Comparison of ENCODE assay signal across 35 cellular contexts in the genomic region with DNA sequence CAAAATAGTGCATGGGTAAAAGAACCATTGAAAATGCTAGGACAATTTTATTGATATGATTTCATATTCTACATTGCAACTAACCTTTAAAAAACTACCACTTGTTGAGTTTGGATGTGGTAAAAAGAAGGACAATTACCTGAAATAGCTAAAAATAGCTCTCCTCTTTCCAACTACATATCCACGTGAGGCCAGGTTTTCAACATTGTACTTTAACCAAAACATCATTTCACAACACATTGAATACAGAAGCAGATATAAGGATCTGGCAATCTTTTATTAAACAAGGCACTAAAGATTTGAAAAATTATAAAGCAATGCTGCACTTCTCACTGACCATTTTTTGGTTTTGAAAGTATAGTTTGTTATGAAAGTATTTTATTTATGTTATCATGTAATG.
"Had no signal": no experiment of that assay in that cellular context is flagged by ENCODE, and none has a peak within 500 bp of the region (broad histone marks: within the 10 kb centered on the region; RNA-seq: fewer than 3 reads in every experiment).

No MANE protein-coding gene starts in this region.

- H3K9me3 ChIP-seq: MG63 had no signal

- H3K36me3 ChIP-seq: MG63 had no signal

- H3K27me3 ChIP-seq: MG63 had no signal

- H3K4me3 ChIP-seq: MG63 had no signal

- DNase-seq: Karpas-422, Kasumi-1, MG63, MM.1S, MV-4-11, NCI-H1048, NCI-H1092, NCI-H1092 treated with DMSO at 0.1 percent for 48 hours, NCI-H1105, NCI-H1105 treated with DMSO at 0.1 percent for 48 hours, NCI-H1417, NCI-H1417 treated with DMSO at 0.1 percent for 48 hours, NCI-H1436, NCI-H1436 treated with DMSO at 0.1 percent for 48 hours, NCI-H146, NCI-H1694, NCI-H1694 treated with DMSO at 0.1 percent for 48 hours, NCI-H187, NCI-H187 treated with DMSO at 0.1 percent for 48 hours, NCI-H1930, NCI-H2029, NCI-H2029 treated with DMSO at 0.1 percent for 48 hours, NCI-H2081, NCI-H2081 treated with DMSO at 0.1 percent for 48 hours, NCI-H2107, NCI-H2171, NCI-H2171 treated with DMSO at 0.1 percent for 48 hours, NCI-H2227 treated with DMSO at 0.1 percent for 48 hours, NCI-H226, NCI-H345, NCI-H446, NCI-H446 treated with DMSO at 0.1 percent for 48 hours, NCI-H510A, NCI-H510A treated with DMSO at 0.1 percent for 48 hours, NCI-H524 had no signal
